In genomic region chr2:227473019-227473461, GRCh38 we compare ENCODE assay signal across 8 cellular contexts. TPM values are rescaled to one million over a fixed set of nuclear protein-coding genes. Genes with fewer than 3 reads are reported as not detected.
DNase-seq lines count a peak whose midpoint lies in the region; ATAC-seq and TF ChIP-seq lines count a peak whose summit lies in the region.

No MANE protein-coding gene starts in this region.

- no peak for TF ChIP-seq CTCF in CD8-positive, alpha-beta T cell (IDR thresholded peaks at IDR 0.05)
- no peak for TF ChIP-seq CTCF in lower leg skin (IDR thresholded peaks at IDR 0.05)
- TF ChIP-seq CTCF in uterus (IDR thresholded peaks at IDR 0.05), result no peak

- H3K9me3 Mint-ChIP-seq in CD8-positive, alpha-beta T cell, result no peaks in the 10 kb centered on the region
- no peaks in the 10 kb centered on the region for H3K9me3 Mint-ChIP-seq in activated naive CD8-positive, alpha-beta T cell treated with anti-CD3 and anti-CD28 coated beads, Interleukin-2, amount 10 ng/mL, durations not matched to agents 7 days and 5 days

- H3K4me1 Mint-ChIP-seq in CD8-positive, alpha-beta T cell (ENCODE audit: low read depth), result peaks cover 50% of the 10 kb centered on the region
- H3K4me1 Mint-ChIP-seq in activated naive CD8-positive, alpha-beta T cell treated with anti-CD3 and anti-CD28 coated beads, Interleukin-2, amount 10 ng/mL, durations not matched to agents 7 days and 5 days, result peaks cover 28% of the 10 kb centered on the region

- peaks cover 38% of the 10 kb centered on the region for H3K4me1 ChIP-seq in CD8-positive, alpha-beta T cell (ENCODE audit: insufficient read depth, low read length)
- H3K4me1 ChIP-seq in uterus, result peaks cover 0 to 15% of the 10 kb centered on the region in 2 donors

- H3K36me3 Mint-ChIP-seq in CD8-positive, alpha-beta T cell, result peaks cover 7% of the 10 kb centered on the region
- H3K36me3 Mint-ChIP-seq in activated naive CD8-positive, alpha-beta T cell treated with anti-CD3 and anti-CD28 coated beads, Interleukin-2, amount 10 ng/mL, durations not matched to agents 7 days and 5 days, result no peaks in the 10 kb centered on the region

- peak overlapping the region; percentile 95 for H3K4me3 Mint-ChIP-seq in CD8-positive, alpha-beta T cell
- peak overlapping the region; percentile 85 for H3K4me3 Mint-ChIP-seq in activated naive CD8-positive, alpha-beta T cell treated with anti-CD3 and anti-CD28 coated beads, Interleukin-2, amount 10 ng/mL, durations not matched to agents 7 days and 5 days

- DNase-seq in CD8-positive, alpha-beta T cell, result no peak
- DNase-seq in Jurkat, Clone E6-1 (ENCODE audit: low read depth, low spot score), result no peak
- no peak for DNase-seq in activated naive CD8-positive, alpha-beta T cell treated with anti-CD3 and anti-CD28 coated beads, Interleukin-2, amount 10 ng/mL, durations not matched to agents 7 days and 5 days
- DNase-seq in lower leg skin (ENCODE audit: low spot score in 2 of 2) (no peak), uterus (no peak)
- DNase-seq in stimulated activated CD4-positive, alpha-beta T cell treated with anti-CD3 and anti-CD28 coated beads, Interleukin-15, amount 100 ng/mL, for 24 hours, result no peak

- peak overlapping the region; percentile 4 for H3K27ac ChIP-seq in CD8-positive, alpha-beta T cell (ENCODE audit: low read depth, low read length)
- H3K27ac ChIP-seq in uterus, result peak overlapping the region in 1 of 2 donors; percentile 81

- no peaks in the 10 kb centered on the region for H3K36me3 ChIP-seq in CD8-positive, alpha-beta T cell (ENCODE audit: insufficient read depth, low read length)
- H3K36me3 ChIP-seq in uterus, result no peaks in the 10 kb centered on the region

- no peaks in the 10 kb centered on the region for H3K27me3 ChIP-seq in CD8-positive, alpha-beta T cell (ENCODE audit: insufficient read depth, low read length)
- H3K27me3 ChIP-seq in uterus, result no peaks in the 10 kb centered on the region

- no peaks in the 10 kb centered on the region for H3K9me3 ChIP-seq in CD8-positive, alpha-beta T cell (ENCODE audit: low read length)
- H3K9me3 ChIP-seq in uterus, result no peaks in the 10 kb centered on the region

- H3K4me3 ChIP-seq in CD8-positive, alpha-beta T cell (ENCODE audit: low read depth, low read length), result peak overlapping the region; percentile 65
- peak overlapping the region; percentile 69 for H3K4me3 ChIP-seq in Jurkat, Clone E6-1 (ENCODE audit: low read length)
- H3K4me3 ChIP-seq in lower leg skin (ENCODE audit: low read depth, poor library complexity, severe bottlenecking) (peak overlapping the region; percentile 99), uterus (peak overlapping the region; percentile 59 to 100)

- ATAC-seq in CD8-positive, alpha-beta T cell, result no peak
- no peak for ATAC-seq in activated naive CD8-positive, alpha-beta T cell treated with anti-CD3 and anti-CD28 coated beads, Interleukin-2, amount 10 ng/mL, durations not matched to agents 7 days and 5 days (ENCODE audit: low read depth)
- ATAC-seq in GM21367 (IDR thresholded peaks at IDR 0.05; ENCODE audit: unreplicated experiment) (no peak), GM21360 (IDR thresholded peaks at IDR 0.05; ENCODE audit: unreplicated experiment) (no peak)

- no peak for TF ChIP-seq POLR2A in lower leg skin (IDR thresholded peaks at IDR 0.05)
- TF ChIP-seq POLR2A in uterus (IDR thresholded peaks at IDR 0.05), result no peak

- WGBS in lower leg skin, 2 donors, result 1% methylated on average over 10 to 18 of the region's 19 CpGs

- POLR2A ChIA-PET in CD8-positive, alpha-beta T cell (lab: Charles Lee), result interaction anchor here (0.6 to 1.2 kb wide), 3 partner anchors 13 to 87 kb away, joined by 4 read pairs; no protein-coding TSS in a partner anchor
- POLR2A ChIA-PET in activated naive CD8-positive, alpha-beta T cell treated with anti-CD3 and anti-CD28 coated beads, Interleukin-2, amount 10 ng/mL, durations not matched to agents 7 days and 5 days (lab: Charles Lee), result interaction anchor here (0.6 to 1.8 kb wide), 2 partner anchors 9 to 11 kb away, joined by 4 to 11 read pairs; no protein-coding TSS in a partner anchor

- peak overlapping the region; percentile 93 for H3K27ac Mint-ChIP-seq in CD8-positive, alpha-beta T cell
- peak overlapping the region; percentile 78 for H3K27ac Mint-ChIP-seq in activated naive CD8-positive, alpha-beta T cell treated with anti-CD3 and anti-CD28 coated beads, Interleukin-2, amount 10 ng/mL, durations not matched to agents 7 days and 5 days

- no peaks in the 10 kb centered on the region for H3K27me3 Mint-ChIP-seq in CD8-positive, alpha-beta T cell (ENCODE audit: low read depth)
- H3K27me3 Mint-ChIP-seq in activated naive CD8-positive, alpha-beta T cell treated with anti-CD3 and anti-CD28 coated beads, Interleukin-2, amount 10 ng/mL, durations not matched to agents 7 days and 5 days, result no peaks in the 10 kb centered on the region

- CTCF ChIA-PET in CD8-positive, alpha-beta T cell (lab: Charles Lee), result interaction anchor here (0.8 kb wide), 1 partner anchor 9 kb away, joined by 5 read pairs; no protein-coding TSS in a partner anchor

- intact Hi-C loops in CD8-positive, alpha-beta T cell (cut with DNase I, micrococcal nuclease), result loop anchor here (2.0 to 10.0 kb wide), 7 partner anchors 52 to 638 kb away; partner anchors contain the start of genes MFF (in 2 of the 2) and RHBDD1 (in 1 of the 2)
- intact Hi-C loops in lower leg skin (cut with DNase I; ENCODE audit: low total_unique reads), result no loop called here
- intact Hi-C loops in uterus (cut with DNase I; ENCODE audit: low total_unique reads), result no loop called here

RNA-seq across cellular contexts. Expression of gene AGFG1, which starts 1.1 kb away (rescaled TPM):
- 10 to 100 TPM; 51.0 to 56.0 TPM for total RNA-seq in CD8-positive, alpha-beta T cell
- 35.7 TPM for polyA plus RNA-seq in Jurkat, Clone E6-1 (2012; ENCODE audit: insufficient read depth, insufficient read length)
- total RNA-seq in activated naive CD8-positive, alpha-beta T cell treated with anti-CD3 and anti-CD28 coated beads, Interleukin-2, amount 10 ng/mL, durations not matched to agents 7 days and 5 days, result 10 to 100 TPM; 57.9 to 59.2 TPM
- total RNA-seq in lower leg skin, result 10 to 100 TPM; 44.6 to 65.3 (median 55.7) TPM
- 10 to 100 TPM; 17.6 to 60.4 (median 29.9) TPM for total RNA-seq in uterus

Comparison
In these comparisons a context has a peak if more than half of its experiments do, and no peak if none do; other contexts are left out.
1. intact Hi-C loops: an anchor here in CD8-positive, alpha-beta T cell (2.0 to 10.0 kb wide); none called in lower leg skin and uterus.